8 cellular contexts compared by ENCODE assay signal in genomic region chr12:116737774-116738657, GRCh38. TPM values are rescaled to one million over a fixed set of nuclear protein-coding genes. Genes with fewer than 3 reads are reported as not detected.
DNase-seq lines count a peak whose midpoint lies in the region; ATAC-seq and TF ChIP-seq lines count a peak whose summit lies in the region.

Gene RNFT2 (plus strand): TSS chr12:116738315. CDS start chr12:116740498, 2,183 bp downstream.
Gene SPRING1 (minus strand): TSS chr12:116738069. CDS start chr12:116737900, 169 bp downstream.

- TF ChIP-seq CTCF in BJ (IDR thresholded peaks at IDR 0.05; ENCODE audit: insufficient read depth, low read depth, low read length) (0 out of 2 replicates have a peak, but pooled peaks have one; percentile 4), coronary artery (IDR thresholded peaks at IDR 0.05) (no peak)

- H3K4me3 ChIP-seq in BJ (ENCODE audit: low read depth, low read length) (peak within 1 kb of the TSS; percentile 84), coronary artery (peak within 1 kb of the TSS; percentile 97)

- POLR2A ChIA-PET in BJ (lab: Charles Lee): no interaction called here

- peaks cover 2% of the 10 kb centered on the region for H3K36me3 ChIP-seq in BJ (ENCODE audit: control insufficient read depth, insufficient read depth, low read length)

- DNase-seq in BJ (ENCODE audit: low read depth) (peak; percentile 95), GM19238 (ENCODE audit: insufficient read length, low spot score) (peak; percentile 100), NCI-H524 (lab: John Stamatoyannopoulos, UW) (peak; percentile 98), coronary artery (ENCODE audit: low spot score) (peak; percentile 100), left colon (peak; percentile 99)
- DNase-seq in activated CD4-positive, alpha-beta T cell treated with anti-CD3 and anti-CD28 coated beads for 48 hours: peak; percentile 99
- peak; percentile 99 for DNase-seq in stimulated activated CD4-positive, alpha-beta T cell treated with anti-CD3 and anti-CD28 coated beads, Interleukin-1b, Interleukin-23, amount 100 ng/mL, for 48 hours

- peak within 1 kb of the TSS; percentile 60 to 89 for H3K27ac ChIP-seq in coronary artery

- intact Hi-C loops in left colon (cut with DNase I, micrococcal nuclease): no loop called here

- H3K27me3 ChIP-seq in BJ (ENCODE audit: control insufficient read depth, insufficient read depth, low read length): no peaks in the 10 kb centered on the region

- CTCF ChIA-PET in BJ (lab: Yijun Ruan, JAX): no interaction called here

- ATAC-seq in HG03442 (IDR thresholded peaks at IDR 0.05; ENCODE audit: unreplicated experiment) (peak; percentile 96), left colon (peak; percentile 95)

RNA-seq across cellular contexts. Expression of gene RNFT2, which starts in this region (rescaled TPM):
- 1.1 and 1.2 TPM in 2 replicates for polyA plus RNA-seq in BJ (2011; rRNA removed)
- 3.9 and 4.2 TPM in 2 replicates for polyA minus RNA-seq in BJ (2011; rRNA and poly(A)+ RNA removed)
- 1 to 10 TPM; 2.3 to 2.8 TPM for total RNA-seq in left colon

RNA-seq across cellular contexts. Expression of gene SPRING1, which starts in this region (rescaled TPM):
- 15.4 and 17.7 TPM in 2 replicates for polyA plus RNA-seq in BJ (2011; rRNA removed)
- polyA minus RNA-seq in BJ (2011; rRNA and poly(A)+ RNA removed): 15.9 and 17.6 TPM in 2 replicates
- 10 to 100 TPM; 55.9 to 58.5 TPM for total RNA-seq in left colon

Comparison
In these comparisons a context has a peak if more than half of its experiments do, and no peak if none do; other contexts are left out.
1. Peak in every context shown above with its lines: DNase-seq, ATAC-seq, H3K4me3 ChIP-seq and H3K27ac ChIP-seq.